In the genomic region with DNA sequence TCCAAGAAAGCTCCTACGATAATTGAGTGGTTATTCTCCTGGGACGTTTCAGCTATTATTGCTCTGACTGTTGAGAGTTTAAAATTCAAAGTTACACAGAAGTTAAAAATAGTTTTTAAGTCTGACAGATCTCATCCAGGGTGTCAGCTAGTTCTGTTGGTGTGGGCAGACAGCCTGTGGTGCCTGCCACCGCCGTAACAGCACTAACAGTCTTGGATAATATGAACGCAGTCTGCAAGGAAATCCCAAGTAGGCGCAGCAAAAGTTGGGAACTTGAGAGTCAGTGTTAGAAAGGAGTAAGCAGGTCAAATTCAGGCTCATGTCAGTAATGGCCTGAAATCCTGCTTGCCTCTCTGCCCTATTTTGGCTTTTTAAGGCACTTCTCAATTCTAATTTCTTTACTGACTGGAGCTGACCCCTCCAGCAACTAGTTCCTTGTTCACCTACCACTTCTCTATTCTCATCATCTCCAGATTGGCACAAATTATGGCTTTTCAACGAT, we compare ENCODE assay signal across 1 cellular context.
TF ChIP-seq lines count a peak whose summit lies in the region.

No MANE protein-coding gene starts in this region.

TF ChIP-seq in H1, 55 proteins besides CTCF, POLR2A, EP300 and RAD21:
- TF ChIP-seq SP4 (IDR thresholded peaks at IDR 0.05; ENCODE audit: low read length): no peak
- no peak for TF ChIP-seq RNF2 (IDR thresholded peaks at IDR 0.05; ENCODE audit: borderline replicate concordance, low read depth, low read length, missing control alignments, poor library complexity, severe bottlenecking)
- no peak for TF ChIP-seq CTBP2 (IDR thresholded peaks at IDR 0.05; ENCODE audit: borderline replicate concordance, insufficient read depth, insufficient read length, low read length)
- TF ChIP-seq, protein P1, sequence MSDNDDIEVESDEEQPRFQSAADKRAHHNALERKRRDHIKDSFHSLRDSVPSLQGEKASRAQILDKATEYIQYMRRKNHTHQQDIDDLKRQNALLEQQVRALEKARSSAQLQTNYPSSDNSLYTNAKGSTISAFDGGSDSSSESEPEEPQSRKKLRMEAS (IDR thresholded peaks at IDR 0.05): no peak
- no peak for TF ChIP-seq SIX5 (IDR thresholded peaks at IDR 0.05; ENCODE audit: low read depth, low read length)
- no peak for TF ChIP-seq CHD1 (IDR thresholded peaks at IDR 0.05; ENCODE audit: low read depth, low read length)
- TF ChIP-seq CEBPB (IDR thresholded peaks at IDR 0.05; ENCODE audit: low read depth, low read length): no peak
- no peak for TF ChIP-seq KDM5A (IDR thresholded peaks at IDR 0.05; ENCODE audit: low read length)
- TF ChIP-seq HDAC2 (IDR thresholded peaks at IDR 0.05; ENCODE audit: borderline replicate concordance in 1 of 2, low read depth in 2 of 2, low read length in 2 of 2): no peak
- TF ChIP-seq SIN3A (conservative IDR thresholded peaks at IDR 0.05 in 1 of 2, IDR thresholded peaks at IDR 0.05 in 1 of 2; ENCODE audit: low read depth in 1 of 2, low read length in 2 of 2): no peak
- no peak for TF ChIP-seq HDAC6 (IDR thresholded peaks at IDR 0.05; ENCODE audit: low read depth, low read length)
- no peak for TF ChIP-seq SP2 (IDR thresholded peaks at IDR 0.05; ENCODE audit: low read length)
- TF ChIP-seq ATF3 (IDR thresholded peaks at IDR 0.05; ENCODE audit: insufficient read depth, low read depth, low read length): no peak
- TF ChIP-seq PHF8 (conservative IDR thresholded peaks at IDR 0.05; ENCODE audit: low read depth, low read length): no peak
- no peak for TF ChIP-seq SUZ12 (IDR thresholded peaks at IDR 0.05; ENCODE audit: low read length)
- no peak for TF ChIP-seq TCF12 (IDR thresholded peaks at IDR 0.05; ENCODE audit: low read depth, low read length)
- no peak for TF ChIP-seq TAF1 (IDR thresholded peaks at IDR 0.05; ENCODE audit: low read depth, low read length)
